Comparison of ENCODE assay signal across 15 cellular contexts in genomic region chr16:4601317-4602186, GRCh38. TPM values are rescaled to one million over a fixed set of nuclear protein-coding genes. Genes with fewer than 3 reads are reported as not detected.
DNase-seq lines count a peak whose midpoint lies in the region; ATAC-seq and TF ChIP-seq lines count a peak whose summit lies in the region.
"Had no signal": no experiment of that assay in that cellular context is flagged by ENCODE, and none has a peak within 500 bp of the region (broad histone marks: within the 10 kb centered on the region; RNA-seq: fewer than 3 reads in every experiment).

No MANE protein-coding gene starts in this region.

- POLR2A ChIA-PET in activated CD4-positive, alpha-beta memory T cell treated with anti-CD3 and anti-CD28 coated beads, Interleukin-2, amount 10 ng/mL, durations not matched to agents 7 days and 5 days (lab: Charles Lee), result no interaction called here
- POLR2A ChIA-PET in GM10248 (lab: Yijun Ruan, JAX), result interaction anchor here (0.6 kb wide), 1 partner anchor 11 kb away, joined by 5 read pairs; no protein-coding TSS in a partner anchor

- CTCF ChIA-PET in activated CD4-positive, alpha-beta memory T cell treated with anti-CD3 and anti-CD28 coated beads, Interleukin-2, amount 10 ng/mL, durations not matched to agents 7 days and 5 days (lab: Charles Lee), result no interaction called here
- CTCF ChIA-PET in GM10248 (lab: Yijun Ruan, JAX), result no interaction called here

- no peaks in the 10 kb centered on the region for H3K9me3 Mint-ChIP-seq in stimulated activated naive CD8-positive, alpha-beta T cell treated with anti-CD3 and anti-CD28 coated beads, Interleukin-15, amount 100 ng/mL, for 72 hours
- no peaks in the 10 kb centered on the region for H3K9me3 Mint-ChIP-seq in activated CD4-positive, alpha-beta memory T cell treated with anti-CD3 and anti-CD28 coated beads, Interleukin-2, amount 10 ng/mL, durations not matched to agents 7 days and 5 days
- H3K9me3 Mint-ChIP-seq: H9; natural killer cell treated with Interleukin-12 subunit alpha and Interleukin-12 subunit beta and Interleukin-15 and Interleukin-18, amount 100 ng/mL, for 72 hours had no signal

- H3K27ac Mint-ChIP-seq in stimulated activated naive CD8-positive, alpha-beta T cell treated with anti-CD3 and anti-CD28 coated beads, Interleukin-15, amount 100 ng/mL, for 72 hours, result no peak overlapping the region
- no peak overlapping the region for H3K27ac Mint-ChIP-seq in activated CD4-positive, alpha-beta memory T cell treated with anti-CD3 and anti-CD28 coated beads, Interleukin-2, amount 10 ng/mL, durations not matched to agents 7 days and 5 days
- H3K27ac Mint-ChIP-seq: B cell; natural killer cell treated with Interleukin-12 subunit alpha and Interleukin-12 subunit beta and Interleukin-15 and Interleukin-18, amount 100 ng/mL, for 72 hours had no signal

- peaks cover 12% of the 10 kb centered on the region for H3K27me3 Mint-ChIP-seq in stimulated activated naive CD8-positive, alpha-beta T cell treated with anti-CD3 and anti-CD28 coated beads, Interleukin-15, amount 100 ng/mL, for 72 hours
- peaks cover 5% of the 10 kb centered on the region for H3K27me3 Mint-ChIP-seq in activated CD4-positive, alpha-beta memory T cell treated with anti-CD3 and anti-CD28 coated beads, Interleukin-2, amount 10 ng/mL, durations not matched to agents 7 days and 5 days
- H3K27me3 Mint-ChIP-seq: B cell had no signal

- peak; percentile 12 for ATAC-seq in stimulated activated naive CD8-positive, alpha-beta T cell treated with anti-CD3 and anti-CD28 coated beads, Interleukin-15, amount 100 ng/mL, for 72 hours
- ATAC-seq in stimulated activated naive CD8-positive, alpha-beta T cell treated with anti-CD3 and anti-CD28 coated beads, Interleukin-15, Interleukin-2, amounts not matched to agents 100 U/mL and 50 U/mL, for 24 hours, result no peak
- ATAC-seq in HG02798 (IDR thresholded peaks at IDR 0.05; ENCODE audit: poor library complexity, unreplicated experiment), result no peak
- ATAC-seq: Panc1 had no signal

- no peaks in the 10 kb centered on the region for H3K36me3 Mint-ChIP-seq in activated CD4-positive, alpha-beta memory T cell treated with anti-CD3 and anti-CD28 coated beads, Interleukin-2, amount 10 ng/mL, durations not matched to agents 7 days and 5 days (ENCODE audit: low read depth)
- H3K36me3 Mint-ChIP-seq: natural killer cell treated with Interleukin-12 subunit alpha and Interleukin-12 subunit beta and Interleukin-15 and Interleukin-18, amount 100 ng/mL, for 72 hours had no signal

- no peak for DNase-seq in stimulated activated naive CD8-positive, alpha-beta T cell treated with anti-CD3 and anti-CD28 coated beads, Interleukin-15, amount 100 ng/mL, for 72 hours
- DNase-seq in stimulated activated naive CD8-positive, alpha-beta T cell treated with anti-CD3 and anti-CD28 coated beads, Interleukin-15, Interleukin-2, amounts not matched to agents 100 U/mL and 50 U/mL, for 24 hours, result no peak
- DNase-seq in astrocyte of the hippocampus (ENCODE audit: low read depth, low spot score) (peak; percentile 61), medulla oblongata (ENCODE audit: extremely low spot score) (peak; percentile 63), GM10248 (ENCODE audit: extremely low spot score) (no peak), NCI-H1417 (lab: John Stamatoyannopoulos, UW) (no peak)
- DNase-seq in activated CD4-positive, alpha-beta memory T cell treated with anti-CD3 and anti-CD28 coated beads, Interleukin-2, amount 10 ng/mL, durations not matched to agents 7 days and 5 days, result no peak
- DNase-seq: activated CD4-positive, alpha-beta T cell treated with anti-CD3 and anti-CD28 coated beads, Interleukin-2, amount 50 U/mL, for 4 hours; activated gamma-delta T cell treated with Interleukin-2 at 50 U/mL for 16 hours; H9; NCI-H1694 treated with DMSO at 0.1 percent for 48 hours had no signal

- no peak for TF ChIP-seq CTCF in GM10248 (IDR thresholded peaks at IDR 0.05; ENCODE audit: control extremely low read depth, extremely low read depth, low read depth, missing control alignments)

- no peak overlapping the region for H3K4me3 Mint-ChIP-seq in stimulated activated naive CD8-positive, alpha-beta T cell treated with anti-CD3 and anti-CD28 coated beads, Interleukin-15, amount 100 ng/mL, for 72 hours
- no peak overlapping the region for H3K4me3 Mint-ChIP-seq in activated CD4-positive, alpha-beta memory T cell treated with anti-CD3 and anti-CD28 coated beads, Interleukin-2, amount 10 ng/mL, durations not matched to agents 7 days and 5 days
- H3K4me3 Mint-ChIP-seq: B cell; H9; natural killer cell treated with Interleukin-12 subunit alpha and Interleukin-12 subunit beta and Interleukin-15 and Interleukin-18, amount 100 ng/mL, for 72 hours had no signal

- H3K4me1 Mint-ChIP-seq in stimulated activated naive CD8-positive, alpha-beta T cell treated with anti-CD3 and anti-CD28 coated beads, Interleukin-15, amount 100 ng/mL, for 72 hours, result no peaks in the 10 kb centered on the region
- no peaks in the 10 kb centered on the region for H3K4me1 Mint-ChIP-seq in activated CD4-positive, alpha-beta memory T cell treated with anti-CD3 and anti-CD28 coated beads, Interleukin-2, amount 10 ng/mL, durations not matched to agents 7 days and 5 days
- H3K4me1 Mint-ChIP-seq: B cell had no signal

RNA-seq across cellular contexts. Expression of gene UBALD1, which starts 13.1 kb away (rescaled TPM):
- total RNA-seq in activated CD4-positive, alpha-beta memory T cell treated with anti-CD3 and anti-CD28 coated beads, Interleukin-2, amount 10 ng/mL, durations not matched to agents 7 days and 5 days, result 10 to 100 TPM; 15.9 to 19.3 TPM

RNA-seq across cellular contexts. Expression of gene MGRN1, which starts 23.1 kb away (rescaled TPM):
- 10 to 100 TPM; 71.8 to 73.3 TPM for total RNA-seq in activated CD4-positive, alpha-beta memory T cell treated with anti-CD3 and anti-CD28 coated beads, Interleukin-2, amount 10 ng/mL, durations not matched to agents 7 days and 5 days

RNA-seq across cellular contexts. Expression of gene C16orf96, which starts 45.4 kb away (rescaled TPM):
- total RNA-seq in activated CD4-positive, alpha-beta memory T cell treated with anti-CD3 and anti-CD28 coated beads, Interleukin-2, amount 10 ng/mL, durations not matched to agents 7 days and 5 days, result under 1 TPM in 1 of 2 experiments, not detected in 1; 0.05 TPM
- total RNA-seq: natural killer cell treated with Interleukin-12 subunit alpha and Interleukin-12 subunit beta and Interleukin-15 and Interleukin-18, amount 100 ng/mL, for 72 hours had no signal

Comparison
In these comparisons a context has a peak if more than half of its experiments do, and no peak if none do; other contexts are left out.
1. DNase-seq: peak in astrocyte of the hippocampus (single experiment) and medulla oblongata (single experiment); none in stimulated activated naive CD8-positive, alpha-beta T cell treated with anti-CD3 and anti-CD28 coated beads, Interleukin-15, amount 100 ng/mL, for 72 hours (0 of 2), stimulated activated naive CD8-positive, alpha-beta T cell treated with anti-CD3 and anti-CD28 coated beads, Interleukin-15, Interleukin-2, amounts not matched to agents 100 U/mL and 50 U/mL, for 24 hours (single experiment), activated CD4-positive, alpha-beta memory T cell treated with anti-CD3 and anti-CD28 coated beads, Interleukin-2, amount 10 ng/mL, durations not matched to agents 7 days and 5 days (single experiment), GM10248 (single experiment) and NCI-H1417 (0 of 3).